ENCODE assay signal across 12 cellular contexts in the genomic region with DNA sequence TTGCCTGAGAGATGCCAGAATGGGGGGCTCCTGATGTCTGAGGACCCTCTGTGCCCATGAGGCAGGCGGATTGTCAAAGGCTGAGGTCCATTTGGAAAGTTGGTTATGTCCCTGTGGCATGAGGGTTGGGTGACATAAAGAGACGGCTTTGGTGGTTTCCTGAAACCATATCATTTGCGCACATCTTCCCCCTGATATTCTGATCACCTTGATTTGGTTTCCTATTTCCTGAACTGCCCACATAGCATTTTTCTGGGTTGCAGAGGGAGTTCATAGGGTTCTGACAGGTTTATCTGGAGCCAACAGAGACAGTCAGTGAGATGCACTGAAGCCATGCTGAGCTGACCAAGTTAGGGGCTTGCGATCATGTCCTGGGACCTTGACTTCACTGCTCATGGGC. TPM values are rescaled to one million over a fixed set of nuclear protein-coding genes. Genes with fewer than 3 reads are reported as not detected.
"Had no signal": no experiment of that assay in that cellular context is flagged by ENCODE, and none has a peak within 500 bp of the region (broad histone marks: within the 10 kb centered on the region; RNA-seq: fewer than 3 reads in every experiment).

No MANE protein-coding gene starts in this region.

- DNase-seq: activated CD4-positive, alpha-beta T cell treated with anti-CD3 and anti-CD28 coated beads, Interleukin-2, amount 10 ng/mL, durations not matched to agents 7 days and 5 days; activated naive CD4-positive, alpha-beta T cell treated with anti-CD3 and anti-CD28 coated beads, Interleukin-2, amount 10 ng/mL, durations not matched to agents 7 days and 5 days; activated T-cell treated with anti-CD3 and anti-CD28 coated beads, Interleukin-2, amount 50 U/mL, for 1 hour; foreskin keratinocyte; glutamatergic neuron had no signal

- H3K9me3 Mint-ChIP-seq: activated CD4-positive, alpha-beta T cell treated with anti-CD3 and anti-CD28 coated beads, Interleukin-2, amount 10 ng/mL, durations not matched to agents 7 days and 5 days; activated naive CD4-positive, alpha-beta T cell treated with anti-CD3 and anti-CD28 coated beads, Interleukin-2, amount 10 ng/mL, durations not matched to agents 7 days and 5 days had no signal

- H3K27ac Mint-ChIP-seq: activated CD4-positive, alpha-beta T cell treated with anti-CD3 and anti-CD28 coated beads, Interleukin-2, amount 10 ng/mL, durations not matched to agents 7 days and 5 days; activated naive CD4-positive, alpha-beta T cell treated with anti-CD3 and anti-CD28 coated beads, Interleukin-2, amount 10 ng/mL, durations not matched to agents 7 days and 5 days had no signal

- ATAC-seq: foreskin keratinocyte, SK-N-SH treated with all-trans-retinoic acid at 6 μM for 48 hours had no signal

- H3K27ac ChIP-seq: adrenal gland, cardiac muscle cell, foreskin keratinocyte, lower lobe of right lung, prostate gland had no signal

- H3K36me3 Mint-ChIP-seq: activated naive CD4-positive, alpha-beta T cell treated with anti-CD3 and anti-CD28 coated beads, Interleukin-2, amount 10 ng/mL, durations not matched to agents 7 days and 5 days had no signal

- H3K4me3 ChIP-seq: adrenal gland, cardiac muscle cell, lower lobe of right lung, prostate gland had no signal

- H3K4me3 Mint-ChIP-seq: activated CD4-positive, alpha-beta T cell treated with anti-CD3 and anti-CD28 coated beads, Interleukin-2, amount 10 ng/mL, durations not matched to agents 7 days and 5 days; activated naive CD4-positive, alpha-beta T cell treated with anti-CD3 and anti-CD28 coated beads, Interleukin-2, amount 10 ng/mL, durations not matched to agents 7 days and 5 days had no signal

RNA-seq across cellular contexts. Expression of a gene that starts 15.7 kb away (rescaled TPM):
- total RNA-seq: adrenal gland, cardiac muscle cell, lower lobe of right lung, osteoblast, prostate gland, right cardiac atrium had no signal
